Comparison of ENCODE assay signal across 8 cellular contexts in the genomic region with DNA sequence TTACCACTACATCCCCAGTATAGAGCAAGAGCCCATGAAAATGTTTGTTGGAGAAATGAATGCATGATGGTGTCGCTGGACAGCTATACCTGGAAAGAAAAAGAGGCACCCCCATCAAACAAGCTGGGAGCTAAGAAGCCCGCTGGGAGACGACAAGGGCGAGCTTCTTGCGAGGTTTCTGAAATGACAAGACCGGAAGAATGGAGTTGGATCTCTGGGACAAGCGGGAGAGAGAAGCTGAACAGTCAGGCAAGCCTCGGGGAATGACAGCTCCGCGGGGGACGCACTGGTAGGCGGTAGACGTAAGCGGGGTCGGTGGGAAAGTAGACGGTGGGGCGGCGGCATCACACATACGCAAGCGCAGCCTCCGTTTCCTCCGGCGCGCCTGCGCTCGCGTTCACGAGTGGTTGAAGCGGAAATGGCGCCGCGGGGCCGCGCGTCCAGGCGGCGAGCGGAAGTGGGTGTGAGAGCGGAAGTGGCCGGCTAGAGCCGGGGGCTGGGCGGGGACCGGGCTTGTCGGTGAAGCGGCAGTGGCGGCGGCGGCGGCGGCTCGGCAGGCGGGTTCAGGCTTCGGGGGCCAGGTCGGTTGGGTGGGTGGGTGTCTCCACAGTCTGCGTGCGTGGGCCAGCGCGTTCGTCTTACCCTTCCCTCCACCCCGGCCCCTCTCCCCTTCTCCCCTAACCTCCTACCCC. TPM values are rescaled to one million over a fixed set of nuclear protein-coding genes. Genes with fewer than 3 reads are reported as not detected.
DNase-seq lines count a peak whose midpoint lies in the region; ATAC-seq and TF ChIP-seq lines count a peak whose summit lies in the region.

Gene ARPC2, plus strand, starts transcription at position 516 of the 692 bp plus-strand sequence. CDS start 282 bp downstream, outside the sequence.

- no peaks in the 10 kb centered on the region for H3K27me3 ChIP-seq in ascending aorta
- H3K27me3 ChIP-seq in right cardiac atrium (ENCODE audit: control insufficient read depth, insufficient read depth) = no peaks in the 10 kb centered on the region
- H3K27me3 ChIP-seq in psoas muscle (ENCODE audit: insufficient read depth in 3 of 3, low read length in 2 of 3) = no peaks in the 10 kb centered on the region

- intact Hi-C loops in ascending aorta (cut with DNase I) = loop anchor here (1.0 to 5.0 kb wide), 5 partner anchors 11 to 190 kb away; partner anchors contain the start of genes AAMP and PNKD
- intact Hi-C loops in right cardiac atrium (cut with DNase I) = no loop called here
- intact Hi-C loops in psoas muscle (cut with DNase I) = loop anchor here in 1 of 2 donors (2.0 to 5.0 kb wide), 2 partner anchors 30 to 50 kb away; no protein-coding TSS in a partner anchor

- under 1% methylated on average over 60 of the region's 60 CpGs for WGBS in right cardiac atrium
- 0 to 1% (median 1%) methylated on average over 23 to 60 of the region's 60 CpGs for WGBS in psoas muscle, 3 donors
- WGBS in urinary bladder = under 1% methylated on average over 60 of the region's 60 CpGs

- H3K27ac Mint-ChIP-seq in T-helper 2 cell treated with Interferon-gamma antibody and Interleukin-4, amounts not matched to agents 5 μg/mL and 100 μg/mL, for 36 hours = peak within 1 kb of the TSS; percentile 94

- peak within 1 kb of the TSS; percentile 97 to 98 for H3K27ac ChIP-seq in ascending aorta
- H3K27ac ChIP-seq in right cardiac atrium (ENCODE audit: low read length) = peak within 1 kb of the TSS; percentile 89
- H3K27ac ChIP-seq in psoas muscle = peak within 1 kb of the TSS; percentile 95
- peak within 1 kb of the TSS; percentile 98 for H3K27ac ChIP-seq in urinary bladder (ENCODE audit: low read depth)

- peak; percentile 68 for ATAC-seq in GM18505 (IDR thresholded peaks at IDR 0.05; ENCODE audit: unreplicated experiment)
- peak; percentile 67 for ATAC-seq in HG02943 (IDR thresholded peaks at IDR 0.05; ENCODE audit: low read depth, unreplicated experiment)
- ATAC-seq in right cardiac atrium = peak; percentile 98
- ATAC-seq in psoas muscle = peak; percentile 94 to 98 (median 96)

- TF ChIP-seq CTCF in ascending aorta (IDR thresholded peaks at IDR 0.05) (peak in 1 of 3 experiments; percentile 22), psoas muscle (IDR thresholded peaks at IDR 0.05) (peak; percentile 20)

- H3K9me3 ChIP-seq in ascending aorta (no peaks in the 10 kb centered on the region), right cardiac atrium (ENCODE audit: control insufficient read depth, low read length) (no peaks in the 10 kb centered on the region), psoas muscle (no peaks in the 10 kb centered on the region)

- H3K4me3 ChIP-seq in ascending aorta = peak within 1 kb of the TSS; percentile 96
- H3K4me3 ChIP-seq in right cardiac atrium (ENCODE audit: low read length) = peak within 1 kb of the TSS; percentile 93
- H3K4me3 ChIP-seq in psoas muscle = peak within 1 kb of the TSS; percentile 92
- peak within 1 kb of the TSS; percentile 91 for H3K4me3 ChIP-seq in urinary bladder (ENCODE audit: low read depth, low read length)

- DNase-seq in NCI-H2029 (lab: John Stamatoyannopoulos, UW) (peak; percentile 86), ascending aorta (ENCODE audit: low spot score in 2 of 2) (peak; percentile 75 to 97), right cardiac atrium (peak; percentile 95 to 99 (median 98)), psoas muscle (peak; percentile 95 to 97)
- peak; percentile 96 for DNase-seq in T-helper 2 cell treated with Interferon-gamma antibody and Interleukin-4, amounts not matched to agents 5 μg/mL and 100 μg/mL, for 36 hours (ENCODE audit: low spot score)

- H3K36me3 Mint-ChIP-seq in T-helper 2 cell treated with Interferon-gamma antibody and Interleukin-4, amounts not matched to agents 5 μg/mL and 100 μg/mL, for 36 hours (ENCODE audit: low read depth) = peaks cover 42% of the 10 kb centered on the region

- peaks cover 1% of the 10 kb centered on the region for H3K27me3 Mint-ChIP-seq in T-helper 2 cell treated with Interferon-gamma antibody and Interleukin-4, amounts not matched to agents 5 μg/mL and 100 μg/mL, for 36 hours (ENCODE audit: low read depth)

- peak within 1 kb of the TSS; percentile 93 for H3K4me3 Mint-ChIP-seq in T-helper 2 cell treated with Interferon-gamma antibody and Interleukin-4, amounts not matched to agents 5 μg/mL and 100 μg/mL, for 36 hours

- TF ChIP-seq POLR2A in GM18505 (IDR thresholded peaks at IDR 0.05; ENCODE audit: borderline replicate concordance, extremely low read depth, insufficient read depth, insufficient read length) = peak; percentile 86

- H3K4me1 Mint-ChIP-seq in T-helper 2 cell treated with Interferon-gamma antibody and Interleukin-4, amounts not matched to agents 5 μg/mL and 100 μg/mL, for 36 hours (ENCODE audit: low read depth) = peaks cover 44% of the 10 kb centered on the region

- H3K9me3 Mint-ChIP-seq in T-helper 2 cell treated with Interferon-gamma antibody and Interleukin-4, amounts not matched to agents 5 μg/mL and 100 μg/mL, for 36 hours = peaks cover 4% of the 10 kb centered on the region

- H3K4me1 ChIP-seq in ascending aorta = peaks cover 19 to 35% of the 10 kb centered on the region in 2 donors
- peaks cover 15% of the 10 kb centered on the region for H3K4me1 ChIP-seq in right cardiac atrium (ENCODE audit: control insufficient read depth, insufficient read depth, low read length)
- H3K4me1 ChIP-seq in psoas muscle = peaks cover 38% of the 10 kb centered on the region
- H3K4me1 ChIP-seq in urinary bladder (ENCODE audit: insufficient read depth) = no peaks in the 10 kb centered on the region

- H3K36me3 ChIP-seq in ascending aorta = peaks cover 0 to 5% of the 10 kb centered on the region in 2 donors
- H3K36me3 ChIP-seq in psoas muscle (ENCODE audit: insufficient read depth in 1 of 2, low read depth in 1 of 2) = peaks cover 0 to 3% of the 10 kb centered on the region in 2 donors
- no peaks in the 10 kb centered on the region for H3K36me3 ChIP-seq in urinary bladder (ENCODE audit: insufficient read depth)

RNA-seq across cellular contexts. Expression of gene ARPC2, which starts in this region (rescaled TPM):
- total RNA-seq in ascending aorta (237 TPM), right cardiac atrium (100 to 1,000 TPM; 131 to 161 (median 140) TPM), psoas muscle (100 to 1,000 TPM; 150 to 218 (median 188) TPM), urinary bladder (206 TPM)
- polyA plus RNA-seq in right cardiac atrium (110 TPM), psoas muscle (100 to 1,000 TPM; 170 to 274 (median 244) TPM), urinary bladder (256 TPM)

Comparison
In these comparisons a context has a peak if more than half of its experiments do, and no peak if none do; other contexts are left out.
1. Peak in every context shown above with its lines: DNase-seq, ATAC-seq, H3K4me3 ChIP-seq and H3K27ac ChIP-seq.